Comparison of ENCODE assay signal across 28 cellular contexts in the genomic region with DNA sequence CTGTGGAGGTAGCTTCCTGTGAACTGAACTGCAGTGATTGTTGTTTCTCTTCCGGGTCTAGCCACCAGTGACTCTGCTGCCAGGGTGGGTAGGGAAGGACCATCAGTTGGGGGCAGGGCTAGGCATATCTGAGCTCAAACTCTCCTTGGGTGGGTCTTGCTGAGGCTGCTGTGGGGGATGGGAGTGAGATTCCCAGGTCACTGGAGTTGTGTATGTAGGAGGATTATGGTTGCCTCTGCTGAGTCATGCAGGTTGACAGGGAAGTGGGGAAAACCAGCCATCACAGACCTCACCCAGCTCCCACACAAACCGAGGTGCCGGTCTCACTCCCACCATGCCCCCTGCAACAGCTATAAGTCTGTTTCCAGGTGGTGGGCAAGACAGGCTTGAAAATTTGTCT.
DNase-seq lines count a peak whose midpoint lies in the region; ATAC-seq and TF ChIP-seq lines count a peak whose summit lies in the region.
"Had no signal": no experiment of that assay in that cellular context is flagged by ENCODE, and none has a peak within 500 bp of the region (broad histone marks: within the 10 kb centered on the region; RNA-seq: fewer than 3 reads in every experiment).

No MANE protein-coding gene starts in this region.

- H3K36me3 Mint-ChIP-seq in activated T-cell treated with anti-CD3 and anti-CD28 coated beads, Interleukin-2, amount 50 U/mL, for 4 hours (ENCODE audit: insufficient read depth): no peaks in the 10 kb centered on the region
- H3K36me3 Mint-ChIP-seq: CD14-positive monocyte; CD8-positive, alpha-beta memory T cell had no signal

- no peak overlapping the region for H3K4me3 ChIP-seq in WERI-Rb-1 (ENCODE audit: low read depth, low read length)
- H3K4me3 ChIP-seq in hepatocyte: no peak overlapping the region
- H3K4me3 ChIP-seq: GM23248, SK-N-MC had no signal

- H3K27ac ChIP-seq in WERI-Rb-1 (no peak overlapping the region), hepatocyte (no peak overlapping the region)
- H3K27ac ChIP-seq: GM23248, SK-N-MC had no signal

- ATAC-seq in activated T-cell treated with anti-CD3 and anti-CD28 coated beads, Interleukin-2, amount 50 U/mL, for 4 hours: no peak
- ATAC-seq: HCT116, HepG2 had no signal

- H3K4me2 ChIP-seq in hepatocyte: no peak overlapping the region

- H3K4me3 Mint-ChIP-seq in activated T-cell treated with anti-CD3 and anti-CD28 coated beads, Interleukin-2, amount 50 U/mL, for 4 hours: no peak overlapping the region
- H3K4me3 Mint-ChIP-seq: CD14-positive monocyte; CD8-positive, alpha-beta memory T cell; T-helper 1 cell treated with Interleukin-12 subunit alpha and Interleukin-12 subunit beta and Interleukin-4 antibody, amounts not matched to agents 30 μg/mL and 1 μg/mL, for 36 hours had no signal

- H3K9me2 ChIP-seq in hepatocyte (replicated peaks; ENCODE audit: insufficient read depth): no peaks in the 10 kb centered on the region

- H3K36me3 ChIP-seq in WERI-Rb-1 (no peaks in the 10 kb centered on the region), hepatocyte (replicated peaks; ENCODE audit: insufficient read depth, low read depth) (no peaks in the 10 kb centered on the region)
- H3K36me3 ChIP-seq: BE2C had no signal

- peaks cover 27% of the 10 kb centered on the region for H3K9me3 Mint-ChIP-seq in activated T-cell treated with anti-CD3 and anti-CD28 coated beads, Interleukin-2, amount 50 U/mL, for 4 hours

- H3K79me2 ChIP-seq in hepatocyte: no peaks in the 10 kb centered on the region

- peaks cover 5% of the 10 kb centered on the region for H3K9me3 ChIP-seq in WERI-Rb-1 (ENCODE audit: severe bottlenecking)
- H3K9me3 ChIP-seq in hepatocyte (ENCODE audit: low read depth): no peaks in the 10 kb centered on the region
- H3K9me3 ChIP-seq: BE2C had no signal

- DNase-seq in HT1080 (ENCODE audit: low read depth) (peak; percentile 1), WERI-Rb-1 (peak; percentile 16), hepatocyte (ENCODE audit: low spot score) (peak; percentile 3), dedifferentiated amniotic fluid mesenchymal stem cell (ENCODE audit: extremely low spot score) (no peak), iPS-NIHi7 (ENCODE audit: extremely low spot score) (no peak), A172 (ENCODE audit: low spot score) (no peak)
- DNase-seq in activated T-cell treated with anti-CD3 and anti-CD28 coated beads, Interleukin-2, amount 50 U/mL, for 4 hours: no peak
- DNase-seq: BE2C, DMS153, DND-41, GM23248, Karpas-422, NCI-H1092, NCI-H1417 treated with DMSO at 0.1 percent for 48 hours, NCI-H1694 treated with DMSO at 0.1 percent for 48 hours, NCI-H2081 treated with DMSO at 0.1 percent for 48 hours, NCI-H2171 treated with DMSO at 0.1 percent for 48 hours, NCI-H446, NCI-H526, OCI-M1, SIG-M5, SW 1271 had no signal

- H3K27me3 ChIP-seq in WERI-Rb-1 (ENCODE audit: insufficient read depth, low read depth, severe bottlenecking): no peaks in the 10 kb centered on the region
- H3K27me3 ChIP-seq in hepatocyte: no peaks in the 10 kb centered on the region
- H3K27me3 ChIP-seq: BE2C had no signal

- WGBS in hepatocyte (ENCODE audit: low lambda C conversion rate, missing lambda C conversion rate): 81% methylated on average over 3 of the region's 3 CpGs

- no peaks in the 10 kb centered on the region for H3K4me1 Mint-ChIP-seq in activated T-cell treated with anti-CD3 and anti-CD28 coated beads, Interleukin-2, amount 50 U/mL, for 4 hours (ENCODE audit: low read depth)
- H3K4me1 Mint-ChIP-seq: CD14-positive monocyte; CD8-positive, alpha-beta memory T cell had no signal

- H3K4me1 ChIP-seq in hepatocyte (ENCODE audit: insufficient read depth): no peaks in the 10 kb centered on the region
- H3K4me1 ChIP-seq: BE2C had no signal

- TF ChIP-seq CTCF in WERI-Rb-1 (IDR thresholded peaks at IDR 0.05; ENCODE audit: low read depth, low read length): no peak
- TF ChIP-seq CTCF in hepatocyte (IDR thresholded peaks at IDR 0.05; ENCODE audit: poor library complexity): no peak

- H2AFZ ChIP-seq in hepatocyte: no peak overlapping the region
- H2AFZ ChIP-seq: GM23248 had no signal

- no peaks in the 10 kb centered on the region for H3K27me3 Mint-ChIP-seq in activated T-cell treated with anti-CD3 and anti-CD28 coated beads, Interleukin-2, amount 50 U/mL, for 4 hours (ENCODE audit: low read depth)
- H3K27me3 Mint-ChIP-seq: CD8-positive, alpha-beta memory T cell had no signal

- no peaks in the 10 kb centered on the region for H4K20me1 ChIP-seq in hepatocyte (ENCODE audit: insufficient read depth, poor library complexity, severe bottlenecking)

Comparison
In these comparisons a context has a peak if more than half of its experiments do, and no peak if none do; other contexts are left out.
1. DNase-seq: peak in HT1080 (single experiment), WERI-Rb-1 (single experiment) and hepatocyte (single experiment); none in dedifferentiated amniotic fluid mesenchymal stem cell (single experiment), iPS-NIHi7 (single experiment), A172 (single experiment) and activated T-cell treated with anti-CD3 and anti-CD28 coated beads, Interleukin-2, amount 50 U/mL, for 4 hours (single experiment).